ENCODE assay signal across 29 cellular contexts in genomic region chr7:77662869-77663268, GRCh38.
"Had no signal": no experiment of that assay in that cellular context is flagged by ENCODE, and none has a peak within 500 bp of the region (broad histone marks: within the 10 kb centered on the region; RNA-seq: fewer than 3 reads in every experiment).

No MANE protein-coding gene starts in this region.

- H3K27ac ChIP-seq: adrenal gland, SJCRH30, SK-N-MC had no signal

- ATAC-seq: activated CD4-positive, alpha-beta T cell treated with anti-CD3 and anti-CD28 coated beads for 36 hours; activated CD4-positive, CD25-positive, alpha-beta regulatory T cell treated with anti-CD3 and anti-CD28 coated beads, Interleukin-2, amount 50 U/mL, for 24 hours; activated naive CD4-positive, alpha-beta T cell treated with anti-CD3 and anti-CD28 coated beads, Interleukin-2, amount 50 U/mL, for 72 hours; activated T-cell treated with anti-CD3 and anti-CD28 coated beads, Interleukin-2, amount 50 U/mL, for 4 hours; Panc1 had no signal

- H3K4me3 ChIP-seq: adrenal gland, SJCRH30, SK-N-MC had no signal

- DNase-seq: activated CD4-positive, alpha-beta memory T cell treated with anti-CD3 and anti-CD28 coated beads for 36 hours; activated CD4-positive, alpha-beta T cell treated with anti-CD3 and anti-CD28 coated beads for 36 hours; activated CD4-positive, alpha-beta T cell treated with anti-CD3 and anti-CD28 coated beads, Interleukin-2, amount 50 U/mL, for 1 hour; activated CD8-positive, alpha-beta memory T cell treated with anti-CD3 and anti-CD28 coated beads, Interleukin-2, amount 50 U/mL, for 4 hours; activated gamma-delta T cell treated with Interleukin-2 at 50 U/mL for 16 hours; activated naive CD4-positive, alpha-beta T cell treated with anti-CD3 and anti-CD28 coated beads for 36 hours; activated T-cell treated with anti-CD3 and anti-CD28 coated beads for 4 hours; activated T-cell treated with anti-CD3 and anti-CD28 coated beads, Interleukin-2, amount 50 U/mL, for 4 hours; caudate nucleus; MM.1S; MV-4-11; NCI-H1092; NCI-H1436 treated with DMSO at 0.1 percent for 48 hours; NCI-H1694 treated with DMSO at 0.1 percent for 48 hours; NCI-H2029; NCI-H345; NCI-H524 treated with DMSO at 0.1 percent for 48 hours; SHP77; SJCRH30; T1000 had no signal

- H3K27me3 Mint-ChIP-seq: activated CD4-positive, alpha-beta memory T cell treated with anti-CD3 and anti-CD28 coated beads for 36 hours; activated CD4-positive, alpha-beta T cell treated with anti-CD3 and anti-CD28 coated beads for 36 hours; brain had no signal

- H3K9me3 Mint-ChIP-seq: activated CD4-positive, alpha-beta memory T cell treated with anti-CD3 and anti-CD28 coated beads for 36 hours; activated naive CD4-positive, alpha-beta T cell treated with anti-CD3 and anti-CD28 coated beads for 36 hours; activated naive CD4-positive, alpha-beta T cell treated with anti-CD3 and anti-CD28 coated beads, Interleukin-2, amount 50 U/mL, for 72 hours; activated T-cell treated with anti-CD3 and anti-CD28 coated beads, Interleukin-2, amount 50 U/mL, for 4 hours; activated T-helper 1 cell treated with anti-CD3 and anti-CD28 coated beads, Interleukin-12 subunit alpha, Interleukin-12 subunit beta, Interleukin-2, Interleukin-4 antibody, amounts not matched to agents 30 ng/mL and 10 ng/mL and 1 ng/mL, durations not matched to agents 14 hours and 24 hours and 36 hours; brain had no signal

- H3K4me1 ChIP-seq: adrenal gland, SJCRH30 had no signal

- FAIRE-seq: astrocyte, bronchial epithelial cell had no signal

- H3K4me1 Mint-ChIP-seq: activated CD4-positive, alpha-beta T cell treated with anti-CD3 and anti-CD28 coated beads for 36 hours had no signal

- H3K27me3 ChIP-seq: adrenal gland, SJCRH30 had no signal

- H3K27ac Mint-ChIP-seq: activated CD4-positive, alpha-beta memory T cell treated with anti-CD3 and anti-CD28 coated beads for 36 hours; activated CD4-positive, alpha-beta T cell treated with anti-CD3 and anti-CD28 coated beads for 36 hours; activated naive CD4-positive, alpha-beta T cell treated with anti-CD3 and anti-CD28 coated beads for 36 hours; activated T-helper 1 cell treated with anti-CD3 and anti-CD28 coated beads, Interleukin-12 subunit alpha, Interleukin-12 subunit beta, Interleukin-2, Interleukin-4 antibody, amounts not matched to agents 30 ng/mL and 10 ng/mL and 1 ng/mL, durations not matched to agents 14 hours and 24 hours and 36 hours; brain had no signal

- H3K36me3 Mint-ChIP-seq: activated CD4-positive, alpha-beta memory T cell treated with anti-CD3 and anti-CD28 coated beads for 36 hours; activated naive CD4-positive, alpha-beta T cell treated with anti-CD3 and anti-CD28 coated beads, Interleukin-2, amount 50 U/mL, for 72 hours had no signal

- H3K4me3 Mint-ChIP-seq: activated CD4-positive, alpha-beta memory T cell treated with anti-CD3 and anti-CD28 coated beads for 36 hours; activated CD4-positive, alpha-beta T cell treated with anti-CD3 and anti-CD28 coated beads for 36 hours; activated naive CD4-positive, alpha-beta T cell treated with anti-CD3 and anti-CD28 coated beads for 36 hours; activated T-cell treated with anti-CD3 and anti-CD28 coated beads, Interleukin-2, amount 50 U/mL, for 4 hours; activated T-helper 1 cell treated with anti-CD3 and anti-CD28 coated beads, Interleukin-12 subunit alpha, Interleukin-12 subunit beta, Interleukin-2, Interleukin-4 antibody, amounts not matched to agents 30 ng/mL and 10 ng/mL and 1 ng/mL, durations not matched to agents 14 hours and 24 hours and 36 hours; brain had no signal

- H3K9me3 ChIP-seq: adrenal gland, SJCRH30 had no signal
